In the genomic region with DNA sequence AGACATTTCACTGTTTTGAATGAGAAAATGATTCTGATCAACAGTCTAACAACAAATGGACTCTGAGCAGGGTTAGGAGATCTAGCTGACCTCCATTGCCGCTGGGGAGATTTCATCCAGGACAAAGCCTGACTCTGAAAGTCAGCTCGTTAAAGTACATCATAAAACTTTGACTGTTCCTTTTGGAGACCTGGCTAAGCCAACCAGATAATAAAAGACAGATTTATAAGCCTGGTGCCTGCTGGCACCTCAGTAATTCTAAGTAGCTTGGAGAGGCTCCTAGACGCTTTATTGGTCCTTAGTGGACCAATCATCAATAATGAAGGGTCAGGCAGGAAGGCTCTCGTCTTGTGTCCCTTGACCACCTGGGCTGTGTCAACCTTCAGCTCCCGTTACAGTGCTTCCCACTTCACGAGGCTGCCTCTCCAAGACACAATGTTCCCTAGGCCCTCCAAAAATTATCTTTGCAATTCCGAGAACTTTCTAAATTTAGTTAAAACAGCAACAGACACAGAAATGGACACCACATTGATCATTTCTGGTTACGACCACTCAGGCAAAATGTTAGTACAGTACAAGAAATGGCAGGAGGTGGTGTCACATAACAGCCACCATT, we compare ENCODE assay signal across 24 cellular contexts.
"Had no signal": no experiment of that assay in that cellular context is flagged by ENCODE, and none has a peak within 500 bp of the region (broad histone marks: within the 10 kb centered on the region; RNA-seq: fewer than 3 reads in every experiment).

No MANE protein-coding gene starts in this region.

- H3K4me1 ChIP-seq: breast epithelium had no signal

- H3K4me3 ChIP-seq: breast epithelium, K562, SJSA1 had no signal

- H3K27me3 ChIP-seq: breast epithelium, SJSA1 had no signal

- H3K36me3 ChIP-seq: breast epithelium, SJSA1 had no signal

- H3K27ac ChIP-seq: breast epithelium had no signal

- DNase-seq: activated CD4-positive, alpha-beta T cell treated with anti-CD3 and anti-CD28 coated beads for 48 hours; activated CD4-positive, alpha-beta T cell treated with anti-CD3 and anti-CD28 coated beads, Interleukin-2, amount 50 U/mL, for 4 hours; activated CD4-positive, CD25-positive, alpha-beta regulatory T cell treated with anti-CD3 and anti-CD28 coated beads, Interleukin-2, amount 50 U/mL, for 72 hours; activated CD8-positive, alpha-beta memory T cell treated with anti-CD3 and anti-CD28 coated beads, Interleukin-2, amount 50 U/mL, for 48 hours; activated CD8-positive, alpha-beta T cell treated with anti-CD3 and anti-CD28 coated beads, Interleukin-2, amount 10 ng/mL, durations not matched to agents 7 days and 5 days; activated naive CD4-positive, alpha-beta T cell treated with anti-CD3 and anti-CD28 coated beads, Interleukin-2, amount 50 U/mL, for 16 hours; activated naive CD8-positive, alpha-beta T cell treated with anti-CD3 and anti-CD28 coated beads, Interleukin-2, amount 10 ng/mL, durations not matched to agents 7 days and 5 days; activated T-cell treated with anti-CD3 and anti-CD28 coated beads, Interleukin-2, amount 50 U/mL, for 1 hour; aorta; central memory CD4-positive, alpha-beta T cell; Karpas-422; NCI-H1048; NCI-H146; NCI-H1930; NCI-H2171; NCI-H2227 treated with DMSO at 0.1 percent for 48 hours; NCI-H446 treated with DMSO at 0.1 percent for 48 hours; NCI-H524 treated with DMSO at 0.1 percent for 48 hours; NCI-H748 treated with DMSO at 0.1 percent for 48 hours; SHP77 had no signal

- H3K9me3 ChIP-seq: breast epithelium, SJSA1 had no signal

- ATAC-seq: activated CD8-positive, alpha-beta T cell treated with anti-CD3 and anti-CD28 coated beads, Interleukin-2, amount 10 ng/mL, durations not matched to agents 7 days and 5 days; K562; WTC11 had no signal
